ENCODE assay signal across 8 cellular contexts in the genomic region with DNA sequence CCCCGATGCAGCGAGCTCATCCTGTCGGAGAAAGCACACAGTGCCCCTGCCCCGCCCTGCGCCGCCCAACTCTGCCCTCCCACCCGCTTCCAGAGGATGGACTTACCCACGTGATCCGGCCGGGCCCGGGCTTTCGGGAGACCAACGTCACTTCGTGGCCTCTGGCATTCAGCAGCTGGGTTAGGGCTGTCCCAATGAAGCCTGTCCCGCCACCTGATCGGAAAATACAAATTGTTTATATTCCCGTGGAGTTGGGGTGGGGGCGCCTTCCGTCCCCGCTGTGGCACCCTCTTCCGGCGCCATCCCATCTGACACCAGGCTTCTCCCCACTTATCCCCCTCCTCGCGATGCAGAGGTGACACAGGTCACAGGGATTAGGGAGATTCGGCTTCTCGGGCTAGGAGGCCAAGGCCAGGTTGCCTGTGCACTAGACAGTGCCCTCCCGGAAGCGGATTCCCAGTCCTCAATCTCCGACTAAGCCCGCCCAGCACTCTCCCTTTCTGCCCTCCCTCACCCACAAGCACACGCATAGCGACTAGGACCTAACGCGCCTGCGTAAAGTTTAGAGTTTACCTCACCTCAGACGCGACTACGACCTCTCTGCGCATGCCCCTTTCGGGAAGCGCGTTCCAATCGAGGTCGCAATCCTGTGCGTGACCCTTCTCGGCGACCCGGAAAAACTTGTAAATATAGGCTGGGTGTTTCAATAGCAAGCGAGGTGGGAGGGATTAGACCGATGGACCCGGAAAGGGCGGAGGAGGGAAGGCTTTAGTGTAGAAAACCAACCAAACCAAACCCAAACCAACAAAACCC.
DNase-seq lines count a peak whose midpoint lies in the region; ATAC-seq and TF ChIP-seq lines count a peak whose summit lies in the region.

A gene with protein sequence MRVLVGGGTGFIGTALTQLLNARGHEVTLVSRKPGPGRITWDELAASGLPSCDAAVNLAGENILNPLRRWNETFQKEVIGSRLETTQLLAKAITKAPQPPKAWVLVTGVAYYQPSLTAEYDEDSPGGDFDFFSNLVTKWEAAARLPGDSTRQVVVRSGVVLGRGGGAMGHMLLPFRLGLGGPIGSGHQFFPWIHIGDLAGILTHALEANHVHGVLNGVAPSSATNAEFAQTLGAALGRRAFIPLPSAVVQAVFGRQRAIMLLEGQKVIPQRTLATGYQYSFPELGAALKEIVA (minus strand): TSS at position 537 of the 813 bp plus-strand sequence. CDS start 7 bp downstream, at position 530.

- TF ChIP-seq CTCF in AG09309 (IDR thresholded peaks at IDR 0.05; ENCODE audit: control insufficient read depth, insufficient read depth, low read depth, low read length, missing control alignments): no peak

- DNase-seq in AG09309 (ENCODE audit: low read depth) (peak; percentile 96), NCI-H345 treated with DMSO at 0.1 percent for 48 hours (lab: John Stamatoyannopoulos, UW; ENCODE audit: unreplicated experiment) (peak; percentile 98), iris pigment epithelial cell (ENCODE audit: low read depth) (peak; percentile 99)
- peak; percentile 79 to 93 (median 88) for DNase-seq in activated CD4-positive, CD25-positive, alpha-beta regulatory T cell (lab: John Stamatoyannopoulos, UW)
- peak; percentile 99 for DNase-seq in central memory CD4-positive, alpha-beta T cell
- DNase-seq in stimulated activated CD4-positive, alpha-beta T cell treated with anti-CD3 and anti-CD28 coated beads, Interleukin-12 subunit alpha, Interleukin-12 subunit beta, amount 100 ng/mL, for 24 hours (ENCODE audit: low read depth in 2 of 2): peak; percentile 91 to 92

- ATAC-seq in GM19023 (IDR thresholded peaks at IDR 0.05; ENCODE audit: unreplicated experiment) (peak; percentile 88), HG03280 (IDR thresholded peaks at IDR 0.05; ENCODE audit: unreplicated experiment) (peak; percentile 85)

- H3K4me3 ChIP-seq in AG09309 (ENCODE audit: control insufficient read depth, low read depth, low read length): peak within 1 kb of the TSS; percentile 64

Comparison
In these comparisons a context has a peak if more than half of its experiments do, and no peak if none do; other contexts are left out.
1. Peak in every context shown above with its lines: DNase-seq, ATAC-seq and H3K4me3 ChIP-seq.